In the genomic region with DNA sequence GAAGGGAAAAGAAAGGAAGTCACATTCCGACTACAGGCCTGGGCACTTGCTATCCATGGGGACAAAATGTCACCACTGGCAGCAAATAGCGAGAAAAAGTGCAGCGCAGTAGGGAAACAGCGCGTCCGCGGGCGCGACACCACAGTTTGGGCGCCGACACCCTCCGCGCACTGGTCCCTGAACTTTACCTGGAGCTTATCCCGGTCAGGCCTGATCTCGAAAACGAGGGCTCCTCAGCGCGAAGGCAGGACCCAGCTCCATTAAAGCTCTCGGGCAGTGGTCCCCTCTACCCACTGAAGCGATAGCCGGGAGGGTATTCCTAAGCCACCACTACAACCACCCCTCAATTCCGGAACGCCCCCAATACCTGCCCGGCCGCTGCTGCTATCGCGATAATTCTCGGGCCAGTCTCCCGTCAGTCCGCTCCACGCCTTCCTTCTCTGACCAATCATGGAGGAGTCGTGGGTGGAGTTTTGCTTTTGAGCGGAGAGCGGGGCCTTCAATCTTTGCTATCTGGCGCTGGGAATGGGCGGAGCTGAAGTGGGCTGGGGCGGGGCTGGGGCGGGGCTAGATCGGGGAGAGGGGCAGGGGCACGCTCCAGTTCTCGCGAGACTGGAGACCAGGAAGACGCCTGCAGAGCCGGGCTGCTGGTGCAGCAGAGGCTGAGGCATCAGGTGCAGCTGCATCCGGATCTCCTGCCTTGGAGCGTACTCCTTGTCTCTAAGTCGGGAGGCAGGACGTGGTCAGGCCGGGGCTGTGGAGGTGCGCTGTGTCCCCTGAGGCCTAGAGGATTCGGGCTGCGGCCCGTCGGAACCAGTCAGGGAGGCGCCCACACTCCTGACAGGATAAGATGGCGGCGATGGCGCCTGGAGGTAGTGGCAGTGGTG, we compare ENCODE assay signal across 8 cellular contexts. TPM values are rescaled to one million over a fixed set of nuclear protein-coding genes. Genes with fewer than 3 reads are reported as not detected.
DNase-seq lines count a peak whose midpoint lies in the region; ATAC-seq, FAIRE-seq and TF ChIP-seq lines count a peak whose summit lies in the region.

A gene with protein sequence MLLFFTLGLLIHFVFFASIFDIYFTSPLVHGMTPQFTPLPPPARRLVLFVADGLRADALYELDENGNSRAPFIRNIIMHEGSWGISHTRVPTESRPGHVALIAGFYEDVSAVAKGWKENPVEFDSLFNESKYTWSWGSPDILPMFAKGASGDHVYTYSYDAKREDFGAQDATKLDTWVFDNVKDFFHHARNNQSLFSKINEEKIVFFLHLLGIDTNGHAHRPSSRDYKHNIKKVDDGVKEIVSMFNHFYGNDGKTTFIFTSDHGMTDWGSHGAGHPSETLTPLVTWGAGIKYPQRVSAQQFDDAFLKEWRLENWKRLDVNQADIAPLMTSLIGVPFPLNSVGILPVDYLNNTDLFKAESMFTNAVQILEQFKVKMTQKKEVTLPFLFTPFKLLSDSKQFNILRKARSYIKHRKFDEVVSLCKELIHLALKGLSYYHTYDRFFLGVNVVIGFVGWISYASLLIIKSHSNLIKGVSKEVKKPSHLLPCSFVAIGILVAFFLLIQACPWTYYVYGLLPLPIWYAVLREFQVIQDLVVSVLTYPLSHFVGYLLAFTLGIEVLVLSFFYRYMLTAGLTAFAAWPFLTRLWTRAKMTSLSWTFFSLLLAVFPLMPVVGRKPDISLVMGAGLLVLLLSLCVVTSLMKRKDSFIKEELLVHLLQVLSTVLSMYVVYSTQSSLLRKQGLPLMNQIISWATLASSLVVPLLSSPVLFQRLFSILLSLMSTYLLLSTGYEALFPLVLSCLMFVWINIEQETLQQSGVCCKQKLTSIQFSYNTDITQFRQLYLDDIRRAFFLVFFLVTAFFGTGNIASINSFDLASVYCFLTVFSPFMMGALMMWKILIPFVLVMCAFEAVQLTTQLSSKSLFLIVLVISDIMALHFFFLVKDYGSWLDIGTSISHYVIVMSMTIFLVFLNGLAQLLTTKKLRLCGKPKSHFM (minus strand): TSS at position 401 of the 887 bp plus-strand sequence. CDS start 25,703 bp downstream, outside the sequence.
A gene with protein sequence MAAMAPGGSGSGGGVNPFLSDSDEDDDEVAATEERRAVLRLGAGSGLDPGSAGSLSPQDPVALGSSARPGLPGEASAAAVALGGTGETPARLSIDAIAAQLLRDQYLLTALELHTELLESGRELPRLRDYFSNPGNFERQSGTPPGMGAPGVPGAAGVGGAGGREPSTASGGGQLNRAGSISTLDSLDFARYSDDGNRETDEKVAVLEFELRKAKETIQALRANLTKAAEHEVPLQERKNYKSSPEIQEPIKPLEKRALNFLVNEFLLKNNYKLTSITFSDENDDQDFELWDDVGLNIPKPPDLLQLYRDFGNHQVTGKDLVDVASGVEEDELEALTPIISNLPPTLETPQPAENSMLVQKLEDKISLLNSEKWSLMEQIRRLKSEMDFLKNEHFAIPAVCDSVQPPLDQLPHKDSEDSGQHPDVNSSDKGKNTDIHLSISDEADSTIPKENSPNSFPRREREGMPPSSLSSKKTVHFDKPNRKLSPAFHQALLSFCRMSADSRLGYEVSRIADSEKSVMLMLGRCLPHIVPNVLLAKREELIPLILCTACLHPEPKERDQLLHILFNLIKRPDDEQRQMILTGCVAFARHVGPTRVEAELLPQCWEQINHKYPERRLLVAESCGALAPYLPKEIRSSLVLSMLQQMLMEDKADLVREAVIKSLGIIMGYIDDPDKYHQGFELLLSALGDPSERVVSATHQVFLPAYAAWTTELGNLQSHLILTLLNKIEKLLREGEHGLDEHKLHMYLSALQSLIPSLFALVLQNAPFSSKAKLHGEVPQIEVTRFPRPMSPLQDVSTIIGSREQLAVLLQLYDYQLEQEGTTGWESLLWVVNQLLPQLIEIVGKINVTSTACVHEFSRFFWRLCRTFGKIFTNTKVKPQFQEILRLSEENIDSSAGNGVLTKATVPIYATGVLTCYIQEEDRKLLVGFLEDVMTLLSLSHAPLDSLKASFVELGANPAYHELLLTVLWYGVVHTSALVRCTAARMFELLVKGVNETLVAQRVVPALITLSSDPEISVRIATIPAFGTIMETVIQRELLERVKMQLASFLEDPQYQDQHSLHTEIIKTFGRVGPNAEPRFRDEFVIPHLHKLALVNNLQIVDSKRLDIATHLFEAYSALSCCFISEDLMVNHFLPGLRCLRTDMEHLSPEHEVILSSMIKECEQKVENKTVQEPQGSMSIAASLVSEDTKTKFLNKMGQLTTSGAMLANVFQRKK (plus strand): TSS at position 600 of the 887 bp plus-strand sequence. CDS start 251 bp downstream, at position 851.

- H3K27me3 Mint-ChIP-seq in brain, result peaks cover 20% of the 10 kb centered on the region

- H3K36me3 Mint-ChIP-seq in brain, result peaks cover 14% of the 10 kb centered on the region

- H3K27ac ChIP-seq in 22Rv1, result peak within 1 kb of the TSS; percentile 88

- H3K4me1 Mint-ChIP-seq in brain, result peaks cover 59% of the 10 kb centered on the region

- FAIRE-seq in TTC549 (lab: Jason Lieb, UNC), result peak; percentile 71

- intact Hi-C loops in sciatic nerve (cut with DNase I), result no loop called here

- H3K4me3 Mint-ChIP-seq in brain, result peak within 1 kb of the TSS; percentile 98 to 100 (median 100)

- peak; percentile 99 for DNase-seq in NCI-H2107 treated with DMSO at 0.1 percent for 48 hours (lab: John Stamatoyannopoulos, UW; ENCODE audit: unreplicated experiment)
- peak; percentile 91 for DNase-seq in iPS DF 19.7 (ENCODE audit: low read depth, low spot score)
- DNase-seq in sciatic nerve (ENCODE audit: low spot score), result peak; percentile 95

- H3K27ac Mint-ChIP-seq in brain, result peak within 1 kb of the TSS; percentile 99 to 100 (median 99)

- peaks cover 0 to 6% (median 1%) of the 10 kb centered on the region in 5 experiments for H3K9me3 Mint-ChIP-seq in brain

- TF ChIP-seq CTCF in 22Rv1 (IDR thresholded peaks at IDR 0.05) (no peak), brain (conservative IDR thresholded peaks at IDR 0.05) (no peak)

- peak; percentile 81 for ATAC-seq in GM18520 (IDR thresholded peaks at IDR 0.05; ENCODE audit: unreplicated experiment)
- peak; percentile 88 for ATAC-seq in HG03064 (IDR thresholded peaks at IDR 0.05; ENCODE audit: low read depth, unreplicated experiment)
- ATAC-seq in sciatic nerve, result peak; percentile 100

RNA-seq across cellular contexts. Expression of the first gene that starts in this region (rescaled TPM):
- 6.4 TPM for polyA plus RNA-seq in brain (ENCODE audit: insufficient read depth, low read depth, low replicate concordance)
- total RNA-seq in sciatic nerve, result 34.3 TPM

RNA-seq across cellular contexts. Expression of the second gene that starts in this region (rescaled TPM):
- polyA plus RNA-seq in brain (ENCODE audit: insufficient read depth, low read depth, low replicate concordance), result 9.3 TPM
- 39.9 TPM for total RNA-seq in sciatic nerve

Comparison
In these comparisons a context has a peak if more than half of its experiments do, and no peak if none do; other contexts are left out.
1. Peak in every context shown above with its lines: DNase-seq, ATAC-seq and H3K27ac ChIP-seq.